In genomic region chr2:183037281-183037659, GRCh38 we compare ENCODE assay signal across 8 cellular contexts.
DNase-seq lines count a peak whose midpoint lies in the region; ATAC-seq lines count a peak whose summit lies in the region.

No MANE protein-coding gene starts in this region.

- no peaks in the 10 kb centered on the region for H3K27me3 ChIP-seq in HUES6 (ENCODE audit: control insufficient read depth, insufficient read depth, low read length)

- H3K4me3 ChIP-seq in HUES6 (ENCODE audit: low read depth, low read length) = peak overlapping the region; percentile 98
- peak overlapping the region; percentile 60 for H3K4me3 ChIP-seq in iPS-11a (ENCODE audit: low read depth, low read length)
- H3K4me3 ChIP-seq in skin epidermis = peak overlapping the region; percentile 51 to 92 (median 77)

- no peaks in the 10 kb centered on the region for H3K9me3 ChIP-seq in HUES6 (ENCODE audit: control insufficient read depth, insufficient read depth, low read depth, low read length)

- ATAC-seq in HG03354 (IDR thresholded peaks at IDR 0.05; ENCODE audit: poor library complexity, severe bottlenecking, unreplicated experiment) = no peak

- H3K27ac ChIP-seq in HUES6 (ENCODE audit: low read depth, low read length) (peak overlapping the region; percentile 95; the same call in 1 of the 2 replicates), skin epidermis (peak overlapping the region; percentile 87 to 99 (median 98))

- H3K36me3 ChIP-seq in HUES6 (ENCODE audit: control insufficient read depth, insufficient read depth, low read length) = no peaks in the 10 kb centered on the region; the same call in 1 of the 2 replicates

- peaks cover 24% of the 10 kb centered on the region for H3K4me1 ChIP-seq in HUES6 (ENCODE audit: control insufficient read depth, insufficient read depth, low read length)

- DNase-seq in CD1c-positive myeloid dendritic cell (ENCODE audit: extremely low spot score) (peak; percentile 9), amniotic epithelial cell (ENCODE audit: low read depth) (peak; percentile 48), NCI-H1417 treated with DMSO at 0.1 percent for 48 hours (lab: John Stamatoyannopoulos, UW) (no peak)
- DNase-seq in activated CD4-positive, alpha-beta T cell treated with anti-CD3 and anti-CD28 coated beads, Interleukin-2, amount 50 U/mL, for 4 hours = no peak

- peak overlapping the region; percentile 94 for H3K9ac ChIP-seq in HUES6 (ENCODE audit: low read length)

Comparison
In these comparisons a context has a peak if more than half of its experiments do, and no peak if none do; other contexts are left out.
1. DNase-seq: peak in CD1c-positive myeloid dendritic cell (single experiment) and amniotic epithelial cell (single experiment); none in NCI-H1417 treated with DMSO at 0.1 percent for 48 hours (single experiment) and activated CD4-positive, alpha-beta T cell treated with anti-CD3 and anti-CD28 coated beads, Interleukin-2, amount 50 U/mL, for 4 hours (0 of 2).
2. Peak in every context shown above with its lines, with median percentiles within 50 percentile points of each other: H3K4me3 ChIP-seq.